In the genomic region with DNA sequence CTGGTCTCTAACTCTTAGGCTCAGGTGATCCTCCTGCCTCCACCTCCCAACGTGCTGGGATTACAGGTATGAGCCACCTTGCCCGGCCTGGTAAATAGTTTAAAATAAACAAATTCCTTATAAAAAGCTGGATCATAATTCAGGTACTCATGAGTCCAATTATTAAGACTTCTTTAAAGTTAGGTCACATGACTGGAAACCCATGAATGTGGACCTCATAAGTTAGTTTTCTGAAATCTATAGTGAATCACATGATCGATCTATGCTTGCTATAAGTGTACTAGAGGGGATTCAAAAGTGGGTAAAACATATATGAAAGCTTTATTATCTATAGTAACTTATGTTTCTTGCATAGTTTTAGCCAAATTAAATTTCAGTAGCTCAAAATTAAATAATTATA, we compare ENCODE assay signal across 24 cellular contexts.
"Had no signal": no experiment of that assay in that cellular context is flagged by ENCODE, and none has a peak within 500 bp of the region (broad histone marks: within the 10 kb centered on the region; RNA-seq: fewer than 3 reads in every experiment).

No MANE protein-coding gene starts in this region.

- H3K4me3 Mint-ChIP-seq: memory B cell; natural killer cell; stimulated activated effector memory CD8-positive, alpha-beta T cell treated with anti-CD3 and anti-CD28 coated beads, Interleukin-12 subunit alpha, Interleukin-12 subunit beta, amount 100 ng/mL, for 72 hours had no signal

- H3K27ac ChIP-seq: epithelial cell of prostate, gastroesophageal sphincter, heart left ventricle, hepatocyte, pancreas, stomach, thyroid gland, vagina had no signal

- H3K27ac Mint-ChIP-seq: memory B cell; natural killer cell; stimulated activated effector memory CD8-positive, alpha-beta T cell treated with anti-CD3 and anti-CD28 coated beads, Interleukin-12 subunit alpha, Interleukin-12 subunit beta, amount 100 ng/mL, for 72 hours had no signal

- H3K36me3 ChIP-seq: gastroesophageal sphincter, heart left ventricle, pancreas, stomach, thyroid gland, vagina had no signal

- H3K9me3 Mint-ChIP-seq: memory B cell; natural killer cell; stimulated activated effector memory CD8-positive, alpha-beta T cell treated with anti-CD3 and anti-CD28 coated beads, Interleukin-12 subunit alpha, Interleukin-12 subunit beta, amount 100 ng/mL, for 72 hours had no signal

- H3K27me3 ChIP-seq: gastroesophageal sphincter, heart left ventricle, hepatocyte, pancreas, stomach, thyroid gland, vagina had no signal

- H3K4me3 ChIP-seq: gastroesophageal sphincter, heart left ventricle, hepatocyte, lung, pancreas, smooth muscle cell, stomach, thyroid gland, vagina had no signal

- H3K4me2 ChIP-seq: hepatocyte, smooth muscle cell had no signal

- H2AFZ ChIP-seq: hepatocyte had no signal

- DNase-seq: cortex of kidney; effector CD4-positive, alpha-beta T cell; foreskin fibroblast; heart left ventricle; kidney; natural killer cell; pancreas; stimulated activated CD4-positive, alpha-beta T cell treated with anti-CD3 and anti-CD28 coated beads, Interleukin-2, amount 100 ng/mL, for 24 hours; stimulated activated CD4-positive, alpha-beta T cell treated with anti-CD3 and anti-CD28 coated beads, Interleukin-4, amount 100 ng/mL, for 24 hours; stimulated activated naive CD4-positive, alpha-beta T cell treated with Interleukin-2 at 50 U/mL for 16 hours; stomach; thyroid gland; trophoblast cell had no signal

- H3K9me3 ChIP-seq: gastroesophageal sphincter, heart left ventricle, pancreas, stomach, thyroid gland, vagina had no signal

- ATAC-seq: esophagus mucosa; gastroesophageal sphincter; heart left ventricle; left lobe of liver; natural killer cell; pancreas; sciatic nerve; stimulated activated effector memory CD8-positive, alpha-beta T cell treated with anti-CD3 and anti-CD28 coated beads, Interleukin-12 subunit alpha, Interleukin-12 subunit beta, amount 100 ng/mL, for 72 hours had no signal

- H3K36me3 Mint-ChIP-seq: memory B cell; natural killer cell; stimulated activated effector memory CD8-positive, alpha-beta T cell treated with anti-CD3 and anti-CD28 coated beads, Interleukin-12 subunit alpha, Interleukin-12 subunit beta, amount 100 ng/mL, for 72 hours had no signal

- H3K27me3 Mint-ChIP-seq: memory B cell had no signal
